In the genomic region with DNA sequence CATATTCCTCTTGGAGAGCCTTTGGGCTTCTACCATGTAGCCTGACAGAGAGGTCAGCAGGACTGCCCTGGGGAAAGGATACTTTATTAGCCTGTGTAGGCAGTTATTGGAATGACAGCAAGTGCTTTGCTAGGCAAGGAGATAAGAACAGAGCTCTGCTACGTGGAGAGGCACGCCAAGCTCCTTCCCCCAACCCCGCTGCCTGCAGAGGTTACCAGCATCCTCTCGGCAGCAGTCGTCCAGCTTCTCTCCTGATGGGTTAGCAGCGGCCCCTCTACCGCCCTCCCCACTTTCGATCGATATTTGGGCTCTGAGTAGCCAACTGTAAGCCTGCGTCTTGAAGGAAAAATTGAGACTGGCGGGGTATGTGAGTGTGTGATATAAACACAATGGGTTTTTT, we compare ENCODE assay signal across 1 cellular context.
TF ChIP-seq lines count a peak whose summit lies in the region.

No MANE protein-coding gene starts in this region.

TF ChIP-seq in K562, 482 proteins besides CTCF, POLR2A, EP300 and RAD21 (continued from another document and continues in another):
- no peak for TF ChIP-seq NCOA6 (IDR thresholded peaks at IDR 0.05)
- no peak for TF ChIP-seq TFAM (CRISPR knock-in tag; conservative IDR thresholded peaks at IDR 0.05)
- TF ChIP-seq DPF2 (IDR thresholded peaks at IDR 0.05) = 0 out of 2 replicates have a peak, but pooled peaks have one; percentile 39
- TF ChIP-seq GATA2 (CRISPR knock-in tag; IDR thresholded peaks at IDR 0.05) = 0 out of 2 replicates have a peak, but pooled peaks have one; percentile 44
- TF ChIP-seq CBX3 (IDR thresholded peaks at IDR 0.05; ENCODE audit: borderline replicate concordance in 1 of 2, low read length in 2 of 2) = no peak; a peak in 1 of 3 replicates
- peak; percentile 48; the same call in 1 of the 2 replicates for TF ChIP-seq ZNF133 (CRISPR knock-in tag; IDR thresholded peaks at IDR 0.05)
- TF ChIP-seq, protein P1, sequence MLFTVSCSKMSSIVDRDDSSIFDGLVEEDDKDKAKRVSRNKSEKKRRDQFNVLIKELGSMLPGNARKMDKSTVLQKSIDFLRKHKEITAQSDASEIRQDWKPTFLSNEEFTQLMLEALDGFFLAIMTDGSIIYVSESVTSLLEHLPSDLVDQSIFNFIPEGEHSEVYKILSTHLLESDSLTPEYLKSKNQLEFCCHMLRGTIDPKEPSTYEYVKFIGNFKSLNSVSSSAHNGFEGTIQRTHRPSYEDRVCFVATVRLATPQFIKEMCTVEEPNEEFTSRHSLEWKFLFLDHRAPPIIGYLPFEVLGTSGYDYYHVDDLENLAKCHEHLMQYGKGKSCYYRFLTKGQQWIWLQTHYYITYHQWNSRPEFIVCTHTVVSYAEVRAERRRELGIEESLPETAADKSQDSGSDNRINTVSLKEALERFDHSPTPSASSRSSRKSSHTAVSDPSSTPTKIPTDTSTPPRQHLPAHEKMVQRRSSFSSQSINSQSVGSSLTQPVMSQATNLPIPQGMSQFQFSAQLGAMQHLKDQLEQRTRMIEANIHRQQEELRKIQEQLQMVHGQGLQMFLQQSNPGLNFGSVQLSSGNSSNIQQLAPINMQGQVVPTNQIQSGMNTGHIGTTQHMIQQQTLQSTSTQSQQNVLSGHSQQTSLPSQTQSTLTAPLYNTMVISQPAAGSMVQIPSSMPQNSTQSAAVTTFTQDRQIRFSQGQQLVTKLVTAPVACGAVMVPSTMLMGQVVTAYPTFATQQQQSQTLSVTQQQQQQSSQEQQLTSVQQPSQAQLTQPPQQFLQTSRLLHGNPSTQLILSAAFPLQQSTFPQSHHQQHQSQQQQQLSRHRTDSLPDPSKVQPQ (CRISPR knock-in tag; IDR thresholded peaks at IDR 0.05; ENCODE audit: borderline replicate concordance) = no peak
- TF ChIP-seq CBFA2T3 (IDR thresholded peaks at IDR 0.05) = peak; percentile 52
- TF ChIP-seq, protein P2, sequence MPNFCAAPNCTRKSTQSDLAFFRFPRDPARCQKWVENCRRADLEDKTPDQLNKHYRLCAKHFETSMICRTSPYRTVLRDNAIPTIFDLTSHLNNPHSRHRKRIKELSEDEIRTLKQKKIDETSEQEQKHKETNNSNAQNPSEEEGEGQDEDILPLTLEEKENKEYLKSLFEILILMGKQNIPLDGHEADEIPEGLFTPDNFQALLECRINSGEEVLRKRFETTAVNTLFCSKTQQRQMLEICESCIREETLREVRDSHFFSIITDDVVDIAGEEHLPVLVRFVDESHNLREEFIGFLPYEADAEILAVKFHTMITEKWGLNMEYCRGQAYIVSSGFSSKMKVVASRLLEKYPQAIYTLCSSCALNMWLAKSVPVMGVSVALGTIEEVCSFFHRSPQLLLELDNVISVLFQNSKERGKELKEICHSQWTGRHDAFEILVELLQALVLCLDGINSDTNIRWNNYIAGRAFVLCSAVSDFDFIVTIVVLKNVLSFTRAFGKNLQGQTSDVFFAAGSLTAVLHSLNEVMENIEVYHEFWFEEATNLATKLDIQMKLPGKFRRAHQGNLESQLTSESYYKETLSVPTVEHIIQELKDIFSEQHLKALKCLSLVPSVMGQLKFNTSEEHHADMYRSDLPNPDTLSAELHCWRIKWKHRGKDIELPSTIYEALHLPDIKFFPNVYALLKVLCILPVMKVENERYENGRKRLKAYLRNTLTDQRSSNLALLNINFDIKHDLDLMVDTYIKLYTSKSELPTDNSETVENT (CRISPR knock-in tag; IDR thresholded peaks at IDR 0.05) = no peak
- TF ChIP-seq CREB5 (CRISPR knock-in tag; IDR thresholded peaks at IDR 0.05) = no peak
- TF ChIP-seq IRF2 (CRISPR knock-in tag; IDR thresholded peaks at IDR 0.05) = no peak
- TF ChIP-seq NRF1 (conservative IDR thresholded peaks at IDR 0.05 in 1 of 2, IDR thresholded peaks at IDR 0.05 in 1 of 2) = no peak; a peak in 1 of 4 replicates
- no peak for TF ChIP-seq ZFP1 (CRISPR knock-in tag; IDR thresholded peaks at IDR 0.05)
- no peak for TF ChIP-seq ZNF699 (CRISPR knock-in tag; IDR thresholded peaks at IDR 0.05; ENCODE audit: insufficient replicate concordance)
- TF ChIP-seq ZFX (CRISPR knock-in tag; IDR thresholded peaks at IDR 0.05) = no peak
- no peak for TF ChIP-seq ESRRA (IDR thresholded peaks at IDR 0.05; ENCODE audit: borderline replicate concordance, low read depth)
- no peak for TF ChIP-seq ARNT (IDR thresholded peaks at IDR 0.05)
- TF ChIP-seq ZNF695 (CRISPR knock-in tag; IDR thresholded peaks at IDR 0.05) = no peak
- TF ChIP-seq U2AF2 (optimal IDR thresholded peaks at IDR 0.05; ENCODE audit: low read depth, low read length) = no peak
- no peak for TF ChIP-seq TEAD1 (CRISPR knock-in tag; IDR thresholded peaks at IDR 0.05)
- TF ChIP-seq, protein P3, sequence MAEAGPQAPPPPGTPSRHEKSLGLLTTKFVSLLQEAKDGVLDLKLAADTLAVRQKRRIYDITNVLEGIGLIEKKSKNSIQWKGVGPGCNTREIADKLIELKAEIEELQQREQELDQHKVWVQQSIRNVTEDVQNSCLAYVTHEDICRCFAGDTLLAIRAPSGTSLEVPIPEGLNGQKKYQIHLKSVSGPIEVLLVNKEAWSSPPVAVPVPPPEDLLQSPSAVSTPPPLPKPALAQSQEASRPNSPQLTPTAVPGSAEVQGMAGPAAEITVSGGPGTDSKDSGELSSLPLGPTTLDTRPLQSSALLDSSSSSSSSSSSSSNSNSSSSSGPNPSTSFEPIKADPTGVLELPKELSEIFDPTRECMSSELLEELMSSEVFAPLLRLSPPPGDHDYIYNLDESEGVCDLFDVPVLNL (CRISPR knock-in tag; IDR thresholded peaks at IDR 0.05; ENCODE audit: low read depth) = no peak
- TF ChIP-seq KLF13 (tag; IDR thresholded peaks at IDR 0.05; ENCODE audit: borderline replicate concordance, low read depth) = no peak
- no peak for TF ChIP-seq ZNF764 (CRISPR knock-in tag; IDR thresholded peaks at IDR 0.05; ENCODE audit: low read depth)
- no peak for TF ChIP-seq FOXJ3 (CRISPR knock-in tag; IDR thresholded peaks at IDR 0.05)
- no peak for TF ChIP-seq RBM34 (IDR thresholded peaks at IDR 0.05; ENCODE audit: borderline replicate concordance, insufficient read depth, low read length)
- TF ChIP-seq ELF1 (tag; IDR thresholded peaks at IDR 0.05) = no peak
- TF ChIP-seq, protein P4, sequence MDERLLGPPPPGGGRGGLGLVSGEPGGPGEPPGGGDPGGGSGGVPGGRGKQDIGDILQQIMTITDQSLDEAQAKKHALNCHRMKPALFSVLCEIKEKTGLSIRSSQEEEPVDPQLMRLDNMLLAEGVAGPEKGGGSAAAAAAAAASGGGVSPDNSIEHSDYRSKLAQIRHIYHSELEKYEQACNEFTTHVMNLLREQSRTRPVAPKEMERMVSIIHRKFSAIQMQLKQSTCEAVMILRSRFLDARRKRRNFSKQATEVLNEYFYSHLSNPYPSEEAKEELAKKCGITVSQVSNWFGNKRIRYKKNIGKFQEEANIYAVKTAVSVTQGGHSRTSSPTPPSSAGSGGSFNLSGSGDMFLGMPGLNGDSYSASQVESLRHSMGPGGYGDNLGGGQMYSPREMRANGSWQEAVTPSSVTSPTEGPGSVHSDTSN (CRISPR knock-in tag; IDR thresholded peaks at IDR 0.05; ENCODE audit: low read depth) = no peak
- TF ChIP-seq, protein P4 (tag; conservative IDR thresholded peaks at IDR 0.05; ENCODE audit: low read depth) = no peak; the same call in 1 of the 2 replicates
- TF ChIP-seq RHOXF2B (CRISPR knock-in tag; conservative IDR thresholded peaks at IDR 0.05) = no peak
- no peak for TF ChIP-seq POU5F1 (IDR thresholded peaks at IDR 0.05; ENCODE audit: borderline replicate concordance, low read depth, low read length, partially characterized antibody)
- no peak for TF ChIP-seq TCFL5 (CRISPR knock-in tag; conservative IDR thresholded peaks at IDR 0.05)
- TF ChIP-seq GATAD2A (IDR thresholded peaks at IDR 0.05) = no peak; the same call in 1 of the 2 replicates
- no peak for TF ChIP-seq SRSF7 (optimal IDR thresholded peaks at IDR 0.05; ENCODE audit: low read depth, low read length)
- TF ChIP-seq ZNF24 (IDR thresholded peaks at IDR 0.05) = no peak
- TF ChIP-seq JUND (IDR thresholded peaks at IDR 0.05; ENCODE audit: borderline replicate concordance, low read depth, low read length) = peak; percentile 39; the same call in 1 of the 2 replicates
- peak; percentile 55; the same call in 2 of the 3 replicates for TF ChIP-seq JUND (tag; IDR thresholded peaks at IDR 0.05; ENCODE audit: borderline replicate concordance, low read depth, low read length)
- TF ChIP-seq, protein P5, sequence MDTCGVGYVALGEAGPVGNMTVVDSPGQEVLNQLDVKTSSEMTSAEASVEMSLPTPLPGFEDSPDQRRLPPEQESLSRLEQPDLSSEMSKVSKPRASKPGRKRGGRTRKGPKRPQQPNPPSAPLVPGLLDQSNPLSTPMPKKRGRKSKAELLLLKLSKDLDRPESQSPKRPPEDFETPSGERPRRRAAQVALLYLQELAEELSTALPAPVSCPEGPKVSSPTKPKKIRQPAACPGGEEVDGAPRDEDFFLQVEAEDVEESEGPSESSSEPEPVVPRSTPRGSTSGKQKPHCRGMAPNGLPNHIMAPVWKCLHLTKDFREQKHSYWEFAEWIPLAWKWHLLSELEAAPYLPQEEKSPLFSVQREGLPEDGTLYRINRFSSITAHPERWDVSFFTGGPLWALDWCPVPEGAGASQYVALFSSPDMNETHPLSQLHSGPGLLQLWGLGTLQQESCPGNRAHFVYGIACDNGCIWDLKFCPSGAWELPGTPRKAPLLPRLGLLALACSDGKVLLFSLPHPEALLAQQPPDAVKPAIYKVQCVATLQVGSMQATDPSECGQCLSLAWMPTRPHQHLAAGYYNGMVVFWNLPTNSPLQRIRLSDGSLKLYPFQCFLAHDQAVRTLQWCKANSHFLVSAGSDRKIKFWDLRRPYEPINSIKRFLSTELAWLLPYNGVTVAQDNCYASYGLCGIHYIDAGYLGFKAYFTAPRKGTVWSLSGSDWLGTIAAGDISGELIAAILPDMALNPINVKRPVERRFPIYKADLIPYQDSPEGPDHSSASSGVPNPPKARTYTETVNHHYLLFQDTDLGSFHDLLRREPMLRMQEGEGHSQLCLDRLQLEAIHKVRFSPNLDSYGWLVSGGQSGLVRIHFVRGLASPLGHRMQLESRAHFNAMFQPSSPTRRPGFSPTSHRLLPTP (IDR thresholded peaks at IDR 0.05; ENCODE audit: borderline replicate concordance, extremely low read depth, insufficient read length) = no peak
- no peak for TF ChIP-seq ZNF77 (CRISPR knock-in tag; IDR thresholded peaks at IDR 0.05)
- TF ChIP-seq, protein P6, sequence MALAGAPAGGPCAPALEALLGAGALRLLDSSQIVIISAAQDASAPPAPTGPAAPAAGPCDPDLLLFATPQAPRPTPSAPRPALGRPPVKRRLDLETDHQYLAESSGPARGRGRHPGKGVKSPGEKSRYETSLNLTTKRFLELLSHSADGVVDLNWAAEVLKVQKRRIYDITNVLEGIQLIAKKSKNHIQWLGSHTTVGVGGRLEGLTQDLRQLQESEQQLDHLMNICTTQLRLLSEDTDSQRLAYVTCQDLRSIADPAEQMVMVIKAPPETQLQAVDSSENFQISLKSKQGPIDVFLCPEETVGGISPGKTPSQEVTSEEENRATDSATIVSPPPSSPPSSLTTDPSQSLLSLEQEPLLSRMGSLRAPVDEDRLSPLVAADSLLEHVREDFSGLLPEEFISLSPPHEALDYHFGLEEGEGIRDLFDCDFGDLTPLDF (CRISPR knock-in tag; IDR thresholded peaks at IDR 0.05) = no peak
- no peak for TF ChIP-seq KDM2B (CRISPR knock-in tag; IDR thresholded peaks at IDR 0.05)
- TF ChIP-seq NELFE (IDR thresholded peaks at IDR 0.05; ENCODE audit: insufficient read depth, insufficient read length) = no peak
- no peak for TF ChIP-seq CGGBP1 (CRISPR knock-in tag; IDR thresholded peaks at IDR 0.05)
- TF ChIP-seq YY1 (IDR thresholded peaks at IDR 0.05; ENCODE audit: borderline replicate concordance in 1 of 3, control insufficient read depth in 1 of 3, extremely low read depth in 1 of 3, insufficient read depth in 3 of 3, insufficient read length in 1 of 3, insufficient replicate concordance in 2 of 3, low read depth in 1 of 3, low read length in 2 of 3) = no peak
- no peak for TF ChIP-seq GABPB1 (CRISPR knock-in tag; IDR thresholded peaks at IDR 0.05)
- no peak for TF ChIP-seq POLR2AphosphoS2 (IDR thresholded peaks at IDR 0.05; ENCODE audit: low read length)
- peak; percentile 65 for TF ChIP-seq RBBP5 (IDR thresholded peaks at IDR 0.05; ENCODE audit: borderline replicate concordance, insufficient read depth, low read length, poor library complexity, severe bottlenecking)
- TF ChIP-seq GMEB1 (CRISPR knock-in tag; IDR thresholded peaks at IDR 0.05) = no peak; the same call in 1 of the 2 replicates
